ENCODE assay signal across 14 cellular contexts in the genomic region with DNA sequence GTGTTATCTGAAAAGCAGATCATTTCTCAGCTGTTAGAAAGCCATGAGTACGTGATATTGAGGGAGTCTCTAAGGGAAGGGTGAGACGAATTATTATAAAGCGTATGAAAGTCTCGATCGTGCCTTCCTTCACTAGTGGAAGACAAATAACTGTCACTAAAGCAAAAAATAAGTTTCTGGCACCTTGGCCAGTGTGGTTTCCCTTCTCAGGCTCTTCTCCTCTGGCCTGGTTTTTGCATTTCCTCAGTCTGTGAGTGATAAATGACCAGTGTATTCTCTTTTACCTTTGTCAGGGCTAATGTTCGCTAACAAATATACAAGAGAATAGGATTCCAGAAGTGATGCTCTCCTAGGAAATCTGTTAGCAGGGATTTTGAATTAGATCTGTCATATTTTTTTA. TPM values are rescaled to one million over a fixed set of nuclear protein-coding genes. Genes with fewer than 3 reads are reported as not detected.
"Had no signal": no experiment of that assay in that cellular context is flagged by ENCODE, and none has a peak within 500 bp of the region (broad histone marks: within the 10 kb centered on the region; RNA-seq: fewer than 3 reads in every experiment).

No MANE protein-coding gene starts in this region.

- ATAC-seq: foreskin keratinocyte; heart left ventricle; left lobe of liver; mucosa of descending colon; sciatic nerve; stimulated activated naive B cell treated with anti-CD40 and anti-IgM and Interleukin-4, amounts not matched to agents 10 μg/mL and 1 μg/mL and 100 μg/mL, for 72 hours had no signal

- H3K9me3 Mint-ChIP-seq: nephron progenitor cell; stimulated activated naive B cell treated with anti-CD40 and anti-IgM and Interleukin-4, amounts not matched to agents 10 μg/mL and 1 μg/mL and 100 μg/mL, for 72 hours had no signal

- H3K4me1 Mint-ChIP-seq: stimulated activated naive B cell treated with anti-CD40 and anti-IgM and Interleukin-4, amounts not matched to agents 10 μg/mL and 1 μg/mL and 100 μg/mL, for 72 hours had no signal

- H3K4me3 Mint-ChIP-seq: nephron progenitor cell; stimulated activated naive B cell treated with anti-CD40 and anti-IgM and Interleukin-4, amounts not matched to agents 10 μg/mL and 1 μg/mL and 100 μg/mL, for 72 hours had no signal

- DNase-seq: activated CD4-positive, alpha-beta T cell treated with anti-CD3 and anti-CD28 coated beads for 4 hours; foreskin keratinocyte; heart left ventricle; mammary epithelial cell; mucosa of descending colon; nephron progenitor cell; spleen; stimulated activated CD4-positive, alpha-beta T cell treated with anti-CD3 and anti-CD28 coated beads, Interleukin-1b, Interleukin-23, amount 100 ng/mL, for 48 hours; stimulated activated naive B cell treated with anti-CD40 and anti-IgM and Interleukin-4, amounts not matched to agents 10 μg/mL and 1 μg/mL and 100 μg/mL, for 72 hours; upper lobe of left lung; WERI-Rb-1 had no signal

- H3K27me3 Mint-ChIP-seq: stimulated activated naive B cell treated with anti-CD40 and anti-IgM and Interleukin-4, amounts not matched to agents 10 μg/mL and 1 μg/mL and 100 μg/mL, for 72 hours had no signal

- H3K36me3 Mint-ChIP-seq: stimulated activated naive B cell treated with anti-CD40 and anti-IgM and Interleukin-4, amounts not matched to agents 10 μg/mL and 1 μg/mL and 100 μg/mL, for 72 hours had no signal

- H3K27ac Mint-ChIP-seq: nephron progenitor cell; stimulated activated naive B cell treated with anti-CD40 and anti-IgM and Interleukin-4, amounts not matched to agents 10 μg/mL and 1 μg/mL and 100 μg/mL, for 72 hours had no signal

RNA-seq across cellular contexts. Expression of a gene that starts 19.7 kb away (rescaled TPM):
- total RNA-seq: ascending aorta, foreskin keratinocyte had no signal
